In genomic region chr3:76912966-76913365, GRCh38 we compare ENCODE assay signal across 26 cellular contexts.
"Had no signal": no experiment of that assay in that cellular context is flagged by ENCODE, and none has a peak within 500 bp of the region (broad histone marks: within the 10 kb centered on the region; RNA-seq: fewer than 3 reads in every experiment).

No MANE protein-coding gene starts in this region.

- FAIRE-seq: bronchial epithelial cell, urothelium cell line had no signal

- H3K27ac Mint-ChIP-seq: activated CD4-positive, alpha-beta T cell treated with anti-CD3 and anti-CD28 coated beads for 36 hours; activated CD8-positive, alpha-beta T cell treated with anti-CD3 and anti-CD28 coated beads, Interleukin-2, amount 10 ng/mL, durations not matched to agents 7 days and 5 days; activated naive CD8-positive, alpha-beta T cell; activated T-cell treated with anti-CD3 and anti-CD28 coated beads, Interleukin-2, amount 50 U/mL, for 72 hours had no signal

- H3K4me3 ChIP-seq: mucosa of descending colon, thoracic aorta had no signal

- H3K27ac ChIP-seq: epithelial cell of prostate, parathyroid adenoma, thoracic aorta had no signal

- H3K36me3 ChIP-seq: thoracic aorta had no signal

- H3K4me1 ChIP-seq: parathyroid adenoma had no signal

- H3K4me1 Mint-ChIP-seq: activated CD4-positive, alpha-beta T cell treated with anti-CD3 and anti-CD28 coated beads for 36 hours; central memory CD8-positive, alpha-beta T cell had no signal

- H3K27me3 Mint-ChIP-seq: activated CD4-positive, alpha-beta T cell treated with anti-CD3 and anti-CD28 coated beads for 36 hours; activated naive CD8-positive, alpha-beta T cell; central memory CD8-positive, alpha-beta T cell had no signal

- H3K9me3 ChIP-seq: mucosa of descending colon, thoracic aorta had no signal

- ATAC-seq: activated CD4-positive, alpha-beta T cell treated with anti-CD3 and anti-CD28 coated beads for 36 hours; activated CD8-positive, alpha-beta T cell treated with anti-CD3 and anti-CD28 coated beads, Interleukin-2, amount 10 ng/mL, durations not matched to agents 7 days and 5 days; activated T-cell treated with anti-CD3 and anti-CD28 coated beads, Interleukin-2, amount 50 U/mL, for 72 hours; left ventricle myocardium superior; mucosa of descending colon; right cardiac atrium; stimulated activated naive CD8-positive, alpha-beta T cell treated with anti-CD3 and anti-CD28 coated beads, Interleukin-15, Interleukin-2, amounts not matched to agents 100 U/mL and 50 U/mL, for 24 hours had no signal

- H3K4me3 Mint-ChIP-seq: activated CD4-positive, alpha-beta T cell treated with anti-CD3 and anti-CD28 coated beads for 36 hours; activated CD8-positive, alpha-beta T cell treated with anti-CD3 and anti-CD28 coated beads, Interleukin-2, amount 10 ng/mL, durations not matched to agents 7 days and 5 days; activated naive CD8-positive, alpha-beta T cell; activated T-cell treated with anti-CD3 and anti-CD28 coated beads, Interleukin-2, amount 50 U/mL, for 72 hours; central memory CD8-positive, alpha-beta T cell had no signal

- H3K36me3 Mint-ChIP-seq: activated naive CD8-positive, alpha-beta T cell had no signal

- DNase-seq: activated CD4-positive, alpha-beta T cell treated with anti-CD3 and anti-CD28 coated beads for 36 hours; activated CD4-positive, CD25-positive, alpha-beta regulatory T cell; activated CD8-positive, alpha-beta T cell treated with anti-CD3 and anti-CD28 coated beads, Interleukin-2, amount 10 ng/mL, durations not matched to agents 7 days and 5 days; activated effector memory CD4-positive, alpha-beta T cell treated with Interleukin-2 at 50 U/mL for 16 hours; activated naive CD4-positive, alpha-beta T cell treated with Interleukin-2 at 50 U/mL for 16 hours; activated T-cell treated with anti-CD3 and anti-CD28 coated beads for 4 hours; activated T-cell treated with anti-CD3 and anti-CD28 coated beads, Interleukin-2, amount 50 U/mL, for 72 hours; anterior cingulate cortex; dermis blood vessel endothelial cell; effector CD8-positive, alpha-beta T cell; glutamatergic neuron; islet precursor cell; left ventricle myocardium superior; mucosa of descending colon; right cardiac atrium; stimulated activated CD4-positive, alpha-beta T cell treated with anti-CD3 and anti-CD28 coated beads, Interleukin-12 subunit alpha, Interleukin-12 subunit beta, amount 100 ng/mL, for 4 hours; stimulated activated CD4-positive, alpha-beta T cell treated with anti-CD3 and anti-CD28 coated beads, Interleukin-4, amount 100 ng/mL, for 1 hour; stimulated activated naive CD8-positive, alpha-beta T cell treated with anti-CD3 and anti-CD28 coated beads, Interleukin-15, Interleukin-2, amounts not matched to agents 100 U/mL and 50 U/mL, for 24 hours; trophoblast cell had no signal
